Comparison of ENCODE assay signal across 1 cellular context in genomic region chr16:2512920-2513404, GRCh38.
A peak's percentile ranks its signal among the peaks of the same experiment; 100 is the strongest.
TF ChIP-seq lines count a peak whose summit lies in the region.

No MANE protein-coding gene starts in this region.

TF ChIP-seq in GM12878, 131 proteins besides CTCF, POLR2A, EP300 and RAD21:
- TF ChIP-seq EGR1 (IDR thresholded peaks at IDR 0.05; ENCODE audit: borderline replicate concordance in 1 of 2, low read depth in 2 of 2, low read length in 2 of 2) (peak in 1 of 2 experiments; percentile 55; a peak in 1 of 3 replicates), SMARCA5 (IDR thresholded peaks at IDR 0.05) (peak; percentile 66), NR2C2 (IDR thresholded peaks at IDR 0.05; ENCODE audit: borderline replicate concordance, control insufficient read depth, insufficient read length, low read depth) (no peak)
TF ChIP-seq in GM12878: peak in this region for 2.
